10 cellular contexts compared by ENCODE assay signal in the genomic region with DNA sequence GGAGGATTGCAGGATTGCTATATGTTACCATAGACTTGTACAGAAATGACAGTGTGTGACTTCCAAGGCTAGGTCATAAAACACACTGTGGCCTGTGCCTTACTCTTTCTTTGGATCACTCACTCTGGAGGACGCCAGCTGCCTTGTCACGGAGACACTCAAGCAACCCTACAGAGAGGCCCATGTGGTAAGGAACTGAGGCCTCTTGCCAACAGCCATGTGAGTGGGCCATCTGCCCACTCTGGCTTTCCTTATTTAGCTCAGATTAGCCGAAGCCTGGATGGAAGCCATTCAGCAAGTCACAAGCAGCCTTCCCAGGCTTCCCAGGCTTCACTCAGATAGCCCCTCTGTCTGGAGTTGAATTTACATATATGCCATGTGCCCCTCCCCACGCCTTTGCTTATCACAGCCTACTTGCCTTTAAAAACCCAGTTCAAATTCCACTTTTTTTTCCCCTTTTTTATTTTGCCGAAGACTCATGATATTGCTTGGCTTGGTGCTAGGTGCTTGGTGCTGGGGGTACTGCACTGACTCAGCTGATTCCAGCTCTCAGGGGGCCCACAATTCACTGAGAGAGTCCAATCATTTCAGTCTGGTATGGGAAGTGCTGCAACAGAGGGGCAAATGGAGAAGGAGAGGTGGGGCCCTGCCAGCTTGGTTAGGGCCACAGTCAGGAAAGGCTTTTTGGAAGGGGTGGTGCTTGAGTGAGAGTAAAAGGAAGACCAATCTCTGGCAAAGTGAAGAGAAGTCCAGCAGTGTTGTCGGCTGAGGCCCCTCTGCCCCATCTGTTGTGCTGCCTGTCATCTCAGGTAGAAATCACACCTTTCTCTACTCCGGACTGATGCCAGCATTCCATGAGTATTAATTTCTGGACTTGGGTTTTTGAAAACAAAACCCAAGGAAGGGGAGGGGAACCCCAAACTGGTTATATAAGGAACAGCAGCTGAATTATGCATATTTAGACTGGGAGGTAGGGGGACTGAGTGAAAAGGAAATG. TPM values are rescaled to one million over a fixed set of nuclear protein-coding genes. Genes with fewer than 3 reads are reported as not detected.
DNase-seq lines count a peak whose midpoint lies in the region; ATAC-seq and TF ChIP-seq lines count a peak whose summit lies in the region.
"Had no signal": no experiment of that assay in that cellular context is flagged by ENCODE, and none has a peak within 500 bp of the region (broad histone marks: within the 10 kb centered on the region; RNA-seq: fewer than 3 reads in every experiment).

No MANE protein-coding gene starts in this region.

- peaks cover 0 to 6% (median 0%) of the 10 kb centered on the region in 7 donors for H3K4me1 Mint-ChIP-seq in naive thymus-derived CD4-positive, alpha-beta T cell

- H3K27ac ChIP-seq in C4-2B = peak overlapping the region; percentile 22
- H3K27ac ChIP-seq in naive thymus-derived CD4-positive, alpha-beta T cell (ENCODE audit: low read depth, low read length) = no peak overlapping the region

- H3K27me3 Mint-ChIP-seq in naive thymus-derived CD4-positive, alpha-beta T cell = peaks cover 0 to 18% (median 1%) of the 10 kb centered on the region in 5 donors

- H3K27me3 ChIP-seq in naive thymus-derived CD4-positive, alpha-beta T cell (ENCODE audit: control insufficient read depth in 2 of 2, insufficient read depth in 2 of 2, low read length in 2 of 2) = no peaks in the 10 kb centered on the region

- POLR2A ChIA-PET in naive thymus-derived CD4-positive, alpha-beta T cell (lab: Charles Lee) = no interaction called here

- H3K27ac Mint-ChIP-seq in naive thymus-derived CD4-positive, alpha-beta T cell = no peak overlapping the region

- H3K4me1 ChIP-seq in naive thymus-derived CD4-positive, alpha-beta T cell (ENCODE audit: control insufficient read depth in 2 of 2, insufficient read depth in 2 of 2, low read length in 2 of 2) = no peaks in the 10 kb centered on the region

- intact Hi-C loops in naive thymus-derived CD4-positive, alpha-beta T cell (cut with micrococcal nuclease) = no loop called here

- DNase-seq in RPMI7951 (ENCODE audit: low read depth) (peak; percentile 96), foreskin melanocyte (peak; percentile 46), pons (ENCODE audit: low spot score) (peak; percentile 73), GM20000 (ENCODE audit: low spot score) (no peak)
- no peak for DNase-seq in activated CD4-positive, alpha-beta T cell treated with anti-CD3 and anti-CD28 coated beads for 1 hour
- DNase-seq in naive thymus-derived CD4-positive, alpha-beta T cell = no peak
- DNase-seq in stimulated activated CD8-positive, alpha-beta memory T cell treated with anti-CD3 and anti-CD28 coated beads, Interleukin-4, amount 100 ng/mL, for 48 hours = no peak
- DNase-seq: activated naive CD4-positive, alpha-beta T cell treated with Interleukin-2 at 50 U/mL for 16 hours; GDM1 had no signal

- no peaks in the 10 kb centered on the region for H3K9me3 ChIP-seq in naive thymus-derived CD4-positive, alpha-beta T cell (ENCODE audit: control insufficient read depth in 2 of 3, low read length in 3 of 3)

- no peak overlapping the region for H3K4me3 Mint-ChIP-seq in naive thymus-derived CD4-positive, alpha-beta T cell

- no peak for TF ChIP-seq CTCF in C4-2B (conservative IDR thresholded peaks at IDR 0.05)
- no peak for TF ChIP-seq CTCF in GM20000 (IDR thresholded peaks at IDR 0.05; ENCODE audit: extremely low read depth, missing control alignments)

- no peak for ATAC-seq in naive thymus-derived CD4-positive, alpha-beta T cell

- H3K4me3 ChIP-seq in naive thymus-derived CD4-positive, alpha-beta T cell (ENCODE audit: low read length) = no peak overlapping the region

- H3K9me3 Mint-ChIP-seq in naive thymus-derived CD4-positive, alpha-beta T cell = peaks cover 0 to 3% (median 0%) of the 10 kb centered on the region in 11 donors

- CTCF ChIA-PET in naive thymus-derived CD4-positive, alpha-beta T cell (lab: Charles Lee) = no interaction called here

- H3K36me3 Mint-ChIP-seq in naive thymus-derived CD4-positive, alpha-beta T cell = peaks cover 0 to 12% (median 0%) of the 10 kb centered on the region in 5 donors

- H3K36me3 ChIP-seq in naive thymus-derived CD4-positive, alpha-beta T cell (ENCODE audit: control insufficient read depth in 2 of 3, insufficient read depth in 3 of 3, low read length in 3 of 3) = no peaks in the 10 kb centered on the region

RNA-seq across cellular contexts. Expression of a gene that starts 14.5 kb away (rescaled TPM):
- 5.2 and 7.7 TPM in 2 replicates for total RNA-seq in RPMI7951 (2014; rRNA removed; shearing (Covaris generic))
- total RNA-seq in naive thymus-derived CD4-positive, alpha-beta T cell = not detected
- polyA plus RNA-seq in naive thymus-derived CD4-positive, alpha-beta T cell = not detected

Comparison
In these comparisons a context has a peak if more than half of its experiments do, and no peak if none do; other contexts are left out.
1. DNase-seq: peak in RPMI7951 (single experiment), foreskin melanocyte (single experiment) and pons (single experiment); none in activated CD4-positive, alpha-beta T cell treated with anti-CD3 and anti-CD28 coated beads for 1 hour (single experiment), naive thymus-derived CD4-positive, alpha-beta T cell (0 of 9), stimulated activated CD8-positive, alpha-beta memory T cell treated with anti-CD3 and anti-CD28 coated beads, Interleukin-4, amount 100 ng/mL, for 48 hours (single experiment) and GM20000 (single experiment).